18 cellular contexts compared by ENCODE assay signal in the genomic region with DNA sequence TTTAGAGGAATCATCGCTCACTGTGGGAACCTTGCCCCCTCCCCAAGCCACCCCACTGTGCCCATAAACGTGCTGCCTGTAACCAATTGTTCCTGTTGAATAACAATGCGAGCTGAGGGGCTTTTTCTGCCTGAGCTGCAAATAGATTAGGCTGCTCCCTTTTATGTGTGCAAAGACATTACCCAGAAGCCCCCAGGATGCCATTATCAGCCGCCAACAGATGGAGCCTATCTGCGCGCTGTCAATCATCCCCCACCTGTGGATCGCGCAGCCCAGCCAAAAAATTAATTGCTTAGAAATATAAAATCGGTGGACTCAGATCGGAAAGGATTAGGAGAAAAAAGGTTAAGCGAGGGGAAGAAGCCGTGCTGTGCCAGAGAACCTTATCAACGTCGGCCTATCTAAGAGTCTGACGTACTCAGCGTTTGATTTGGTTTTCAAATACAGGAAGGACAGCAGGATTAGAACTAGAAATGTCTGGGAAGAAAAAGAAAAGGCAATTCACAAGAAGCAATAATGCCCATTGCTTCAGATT.
DNase-seq lines count a peak whose midpoint lies in the region; ATAC-seq and TF ChIP-seq lines count a peak whose summit lies in the region.
"Had no signal": no experiment of that assay in that cellular context is flagged by ENCODE, and none has a peak within 500 bp of the region (broad histone marks: within the 10 kb centered on the region; RNA-seq: fewer than 3 reads in every experiment).

No MANE protein-coding gene starts in this region.

- no peak overlapping the region for H3K27ac ChIP-seq in tibial nerve
- H3K27ac ChIP-seq: pancreas, Peyer's patch, transverse colon, VCaP had no signal

- H3K27me3 Mint-ChIP-seq in endothelial cell (ENCODE audit: unreplicated experiment) (no peaks in the 10 kb centered on the region), nephron progenitor cell (ENCODE audit: low read depth, poor library complexity) (peaks cover 4% of the 10 kb centered on the region)

- TF ChIP-seq POLR2A in tibial nerve (IDR thresholded peaks at IDR 0.05): no peak

- H3K36me3 Mint-ChIP-seq in endothelial cell (ENCODE audit: low read depth, unreplicated experiment) (no peaks in the 10 kb centered on the region), nephron progenitor cell (ENCODE audit: low read depth) (no peaks in the 10 kb centered on the region)
- H3K36me3 Mint-ChIP-seq: CD8-positive, alpha-beta T cell had no signal

- DNase-seq in NT2/D1 (ENCODE audit: low read depth, low spot score) (peak; percentile 93), endothelial cell (ENCODE audit: low spot score) (peak; percentile 5), nephron progenitor cell (peak; percentile 7), tibial nerve (ENCODE audit: low spot score in 2 of 2) (no peak), HuH-7.5 (ENCODE audit: low spot score) (no peak)
- DNase-seq: CD8-positive, alpha-beta T cell; Kasumi-1; NCI-H1417 treated with DMSO at 0.1 percent for 48 hours; NCI-H510A treated with DMSO at 0.1 percent for 48 hours; pancreas; Peyer's patch; small intestine; transverse colon had no signal

- peaks cover 6% of the 10 kb centered on the region for H3K27me3 ChIP-seq in NT2/D1 (ENCODE audit: insufficient read depth, insufficient read length)
- peaks cover 0 to 20% of the 10 kb centered on the region in 2 donors for H3K27me3 ChIP-seq in tibial nerve
- H3K27me3 ChIP-seq: Peyer's patch had no signal

- TF ChIP-seq CTCF in endothelial cell (IDR thresholded peaks at IDR 0.05; ENCODE audit: unreplicated experiment): no peak
- TF ChIP-seq CTCF in nephron progenitor cell (IDR thresholded peaks at IDR 0.05): no peak
- no peak for TF ChIP-seq CTCF in tibial nerve (IDR thresholded peaks at IDR 0.05)

- peaks cover 2% of the 10 kb centered on the region; the same call in 1 of the 2 replicates for H3K9me3 ChIP-seq in ES-I3 (ENCODE audit: control insufficient read depth, insufficient read depth, low read length)
- H3K9me3 ChIP-seq in NT2/D1 (ENCODE audit: insufficient read depth, low read length): peaks cover 25% of the 10 kb centered on the region; the same call in 1 of the 2 replicates
- H3K9me3 ChIP-seq in tibial nerve: no peaks in the 10 kb centered on the region
- H3K9me3 ChIP-seq: pancreas, Peyer's patch, transverse colon had no signal

- H3K9ac ChIP-seq in ES-I3 (ENCODE audit: low read depth, low read length) (peak overlapping the region; percentile 49), NT2/D1 (ENCODE audit: insufficient read length, low read depth) (no peak overlapping the region)

- WGBS in tibial nerve, 2 donors: 5% methylated on average over 16 of the region's 16 CpGs

- H3K9me3 Mint-ChIP-seq in endothelial cell (ENCODE audit: unreplicated experiment): no peaks in the 10 kb centered on the region
- H3K9me3 Mint-ChIP-seq in nephron progenitor cell: no peaks in the 10 kb centered on the region
- H3K9me3 Mint-ChIP-seq: activated T-helper 2 cell treated with anti-CD3 and anti-CD28 coated beads, Interferon-gamma antibody, Interleukin-2, Interleukin-4, amounts not matched to agents 10 μg/mL and 5 μg/mL and 100 μg/mL, durations not matched to agents 14 hours and 24 hours and 36 hours; CD8-positive, alpha-beta T cell had no signal

- H3K4me3 Mint-ChIP-seq in endothelial cell (ENCODE audit: unreplicated experiment) (peak overlapping the region; percentile 53), nephron progenitor cell (peak overlapping the region; percentile 84)
- H3K4me3 Mint-ChIP-seq: CD8-positive, alpha-beta T cell had no signal

- H3K4me1 Mint-ChIP-seq in endothelial cell (ENCODE audit: unreplicated experiment) (peaks cover 6% of the 10 kb centered on the region), nephron progenitor cell (peaks cover 15% of the 10 kb centered on the region)

- H3K4me3 ChIP-seq in NT2/D1 (ENCODE audit: insufficient read length, low read depth) (no peak overlapping the region), tibial nerve (no peak overlapping the region)
- H3K4me3 ChIP-seq: pancreas, Peyer's patch, transverse colon had no signal

- ATAC-seq in HG02870 (IDR thresholded peaks at IDR 0.05; ENCODE audit: unreplicated experiment): no peak
- ATAC-seq in HG02938 (IDR thresholded peaks at IDR 0.05; ENCODE audit: unreplicated experiment): no peak
- ATAC-seq: CD8-positive, alpha-beta T cell; pancreas had no signal

- peaks cover 17% of the 10 kb centered on the region for H3K4me1 ChIP-seq in ES-I3 (ENCODE audit: insufficient read depth, low read length)
- H3K4me1 ChIP-seq in NT2/D1 (ENCODE audit: insufficient read depth, insufficient read length): peaks cover 2% of the 10 kb centered on the region
- H3K4me1 ChIP-seq in tibial nerve: peaks cover 0 to 4% (median 0%) of the 10 kb centered on the region in 4 donors
- H3K4me1 ChIP-seq: pancreas, Peyer's patch, transverse colon had no signal

- TF ChIP-seq EP300 in tibial nerve (IDR thresholded peaks at IDR 0.05): no peak

- peak overlapping the region; percentile 6 for H3K27ac Mint-ChIP-seq in endothelial cell (ENCODE audit: unreplicated experiment)
- H3K27ac Mint-ChIP-seq in nephron progenitor cell: no peak overlapping the region
- H3K27ac Mint-ChIP-seq: activated T-helper 2 cell treated with anti-CD3 and anti-CD28 coated beads, Interferon-gamma antibody, Interleukin-2, Interleukin-4, amounts not matched to agents 10 μg/mL and 5 μg/mL and 100 μg/mL, durations not matched to agents 14 hours and 24 hours and 36 hours; CD8-positive, alpha-beta T cell had no signal

- H3K36me3 ChIP-seq in ES-I3 (ENCODE audit: insufficient read depth, low read length): no peaks in the 10 kb centered on the region
- H3K36me3 ChIP-seq in NT2/D1 (ENCODE audit: insufficient read depth, insufficient read length, low read length): no peaks in the 10 kb centered on the region
- no peaks in the 10 kb centered on the region for H3K36me3 ChIP-seq in tibial nerve
- H3K36me3 ChIP-seq: pancreas, Peyer's patch, transverse colon had no signal

Comparison
In these comparisons a context has a peak if more than half of its experiments do, and no peak if none do; other contexts are left out.
1. DNase-seq: peak in NT2/D1 (single experiment), endothelial cell (single experiment) and nephron progenitor cell (single experiment); none in tibial nerve (0 of 2) and HuH-7.5 (single experiment).